ENCODE assay signal across 22 cellular contexts in genomic region chr3:435161-435560, GRCh38.
A peak's percentile ranks its signal among the peaks of the same experiment; 100 is the strongest.
DNase-seq lines count a peak whose midpoint lies in the region; ATAC-seq, FAIRE-seq and TF ChIP-seq lines count a peak whose summit lies in the region.
"Had no signal": no experiment of that assay in that cellular context is flagged by ENCODE, and none has a peak within 500 bp of the region (broad histone marks: within the 10 kb centered on the region; RNA-seq: fewer than 3 reads in every experiment).

No MANE protein-coding gene starts in this region.

- intact Hi-C loops in CD14-positive monocyte (cut with micrococcal nuclease), result no loop called here

- H3F3A ChIP-seq in GM23338 (replicated peaks; ENCODE audit: low read depth), result no peaks in the 10 kb centered on the region

- peak overlapping the region; percentile 6; the same call in 1 of the 2 replicates for H3K4me2 ChIP-seq in GM23338
- H3K4me2 ChIP-seq: BLaER1 treated with 17β-estradiol and CSF1 and Interleukin-3, amounts not matched to agents 10 nM and 100 nM had no signal

- H2AFZ ChIP-seq in GM23338, result no peak overlapping the region
- H2AFZ ChIP-seq: GM23248 had no signal

- H3K36me3 ChIP-seq in GM23338 (ENCODE audit: insufficient read depth), result no peaks in the 10 kb centered on the region
- H3K36me3 ChIP-seq: BLaER1 treated with 17β-estradiol and CSF1 and Interleukin-3, amounts not matched to agents 10 nM and 100 nM had no signal

- no peak for DNase-seq in GM23338 (ENCODE audit: low spot score)
- peak; percentile 36 for DNase-seq in SW480 (ENCODE audit: low spot score)
- DNase-seq in foreskin keratinocyte, result peak; percentile 37 to 65
- DNase-seq in urothelium cell line (ENCODE audit: low spot score), result peak; percentile 11
- no peak for DNase-seq in CD14-positive monocyte (ENCODE audit: low spot score)
- no peak for DNase-seq in activated CD4-positive, alpha-beta T cell treated with anti-CD3 and anti-CD28 coated beads for 1 hour
- DNase-seq: 8988T; CD4-positive, CD25-positive, alpha-beta regulatory T cell; CD8-positive, alpha-beta memory T cell; COR-L47; DMS 273 treated with DMSO at 0.1 percent for 48 hours; DMS53; DND-41; EL; GM23248; HCEC 1CT had no signal

- no peak overlapping the region for H3K27ac Mint-ChIP-seq in GM23338
- H3K27ac Mint-ChIP-seq in CD14-positive monocyte, result no peak overlapping the region
- H3K27ac Mint-ChIP-seq: B cell; CD4-positive, CD25-positive, alpha-beta regulatory T cell; CD8-positive, alpha-beta memory T cell had no signal

- peaks cover 29% of the 10 kb centered on the region for H3K36me3 Mint-ChIP-seq in GM23338 (ENCODE audit: low read depth)
- no peaks in the 10 kb centered on the region for H3K36me3 Mint-ChIP-seq in CD14-positive monocyte
- H3K36me3 Mint-ChIP-seq: CD4-positive, CD25-positive, alpha-beta regulatory T cell; CD8-positive, alpha-beta memory T cell had no signal

- H3K9me3 Mint-ChIP-seq in GM23338, result peaks cover 91% of the 10 kb centered on the region
- peaks cover 0 to 9% (median 1%) of the 10 kb centered on the region in 7 donors for H3K9me3 Mint-ChIP-seq in CD14-positive monocyte

- no peak overlapping the region for H3K4me3 ChIP-seq in GM23338
- H3K4me3 ChIP-seq: BLaER1 treated with 17β-estradiol and CSF1 and Interleukin-3, amounts not matched to agents 10 nM and 100 nM; GM12878; GM23248 had no signal

- H3K27me3 ChIP-seq in GM23338 (ENCODE audit: insufficient read depth), result peaks cover 29% of the 10 kb centered on the region; the same call in 1 of the 2 replicates
- no peaks in the 10 kb centered on the region for H3K27me3 ChIP-seq in foreskin keratinocyte
- H3K27me3 ChIP-seq: BLaER1 treated with 17β-estradiol and CSF1 and Interleukin-3, amounts not matched to agents 10 nM and 100 nM had no signal

- ATAC-seq in GM23338 (no peak), foreskin keratinocyte (peak; percentile 66), GM19035 (IDR thresholded peaks at IDR 0.05; ENCODE audit: unreplicated experiment) (no peak)
- ATAC-seq: GM12878 had no signal

- no peaks in the 10 kb centered on the region for H3K79me2 ChIP-seq in GM23338 (replicated peaks; ENCODE audit: insufficient read depth)

- no peaks in the 10 kb centered on the region for H3K9me2 ChIP-seq in GM23338 (ENCODE audit: insufficient read depth)

- H3K27ac ChIP-seq in GM23338 (ENCODE audit: low read depth), result no peak overlapping the region
- H3K27ac ChIP-seq in foreskin keratinocyte, result no peak overlapping the region
- H3K27ac ChIP-seq: BLaER1 treated with 17β-estradiol and CSF1 and Interleukin-3, amounts not matched to agents 10 nM and 100 nM; GM23248 had no signal

- H3K4me1 ChIP-seq in GM23338 (ENCODE audit: insufficient read depth) (peaks cover 9% of the 10 kb centered on the region), foreskin keratinocyte (no peaks in the 10 kb centered on the region)
- H3K4me1 ChIP-seq: BLaER1 treated with 17β-estradiol and CSF1 and Interleukin-3, amounts not matched to agents 10 nM and 100 nM had no signal

- H3K4me1 Mint-ChIP-seq in GM23338, result no peaks in the 10 kb centered on the region
- no peaks in the 10 kb centered on the region for H3K4me1 Mint-ChIP-seq in CD14-positive monocyte
- H3K4me1 Mint-ChIP-seq: B cell; CD4-positive, CD25-positive, alpha-beta regulatory T cell; CD8-positive, alpha-beta memory T cell had no signal

- no peak for TF ChIP-seq CTCF in GM23338 (conservative IDR thresholded peaks at IDR 0.05; ENCODE audit: low read depth in 2 of 2)
- no peak for TF ChIP-seq CTCF in foreskin keratinocyte (conservative IDR thresholded peaks at IDR 0.05)
- no peak for TF ChIP-seq CTCF in CD14-positive monocyte (IDR thresholded peaks at IDR 0.05)

- peaks cover 3% of the 10 kb centered on the region for H3K27me3 Mint-ChIP-seq in GM23338 (ENCODE audit: insufficient read depth, low read depth, poor library complexity)
- H3K27me3 Mint-ChIP-seq in CD14-positive monocyte (ENCODE audit: low read depth in 3 of 3), result no peaks in the 10 kb centered on the region
- H3K27me3 Mint-ChIP-seq: CD8-positive, alpha-beta memory T cell had no signal

- H3K4me3 Mint-ChIP-seq in GM23338 (no peak overlapping the region), CD14-positive monocyte (no peak overlapping the region)
- H3K4me3 Mint-ChIP-seq: B cell; CD4-positive, CD25-positive, alpha-beta regulatory T cell; CD8-positive, alpha-beta memory T cell had no signal

- no peaks in the 10 kb centered on the region for H4K20me1 ChIP-seq in GM23338 (replicated peaks; ENCODE audit: insufficient read depth)
- H4K20me1 ChIP-seq: BLaER1 treated with 17β-estradiol and CSF1 and Interleukin-3, amounts not matched to agents 10 nM and 100 nM had no signal

- no peak for FAIRE-seq in urothelium cell line (lab: Jason Lieb, UNC)
- FAIRE-seq: GM12878, GM19239, H54 had no signal

TF ChIP-seq in GM23338, 12 proteins besides CTCF, POLR2A, EP300 and RAD21 (continues in another document):
- no peak for TF ChIP-seq EZH2phosphoT487 (IDR thresholded peaks at IDR 0.05; ENCODE audit: unreplicated experiment)
- no peak for TF ChIP-seq ZNF331 (CRISPR knock-in tag; IDR thresholded peaks at IDR 0.05; ENCODE audit: low read depth)
- no peak for TF ChIP-seq ZNF462 (CRISPR knock-in tag; IDR thresholded peaks at IDR 0.05)
- TF ChIP-seq STAT1 (IDR thresholded peaks at IDR 0.05; ENCODE audit: unreplicated experiment), result no peak
- no peak for TF ChIP-seq POLR2AphosphoS5 (IDR thresholded peaks at IDR 0.05; ENCODE audit: low read depth)
- TF ChIP-seq NANOG (IDR thresholded peaks at IDR 0.05; ENCODE audit: borderline replicate concordance), result no peak
- TF ChIP-seq EZH2 (IDR thresholded peaks at IDR 0.05; ENCODE audit: low read depth, unreplicated experiment), result no peak
- TF ChIP-seq ZNF114 (CRISPR knock-in tag; IDR thresholded peaks at IDR 0.05), result no peak
- no peak for TF ChIP-seq CREB1 (CRISPR knock-in tag; IDR thresholded peaks at IDR 0.05; ENCODE audit: low read depth)

Comparison
In these comparisons a context has a peak if more than half of its experiments do, and no peak if none do; other contexts are left out.
1. DNase-seq: peak in SW480 (single experiment), foreskin keratinocyte (2 of 2) and urothelium cell line (single experiment); none in GM23338 (single experiment), CD14-positive monocyte (single experiment) and activated CD4-positive, alpha-beta T cell treated with anti-CD3 and anti-CD28 coated beads for 1 hour (single experiment).